Comparison of ENCODE assay signal across 8 cellular contexts in the genomic region with DNA sequence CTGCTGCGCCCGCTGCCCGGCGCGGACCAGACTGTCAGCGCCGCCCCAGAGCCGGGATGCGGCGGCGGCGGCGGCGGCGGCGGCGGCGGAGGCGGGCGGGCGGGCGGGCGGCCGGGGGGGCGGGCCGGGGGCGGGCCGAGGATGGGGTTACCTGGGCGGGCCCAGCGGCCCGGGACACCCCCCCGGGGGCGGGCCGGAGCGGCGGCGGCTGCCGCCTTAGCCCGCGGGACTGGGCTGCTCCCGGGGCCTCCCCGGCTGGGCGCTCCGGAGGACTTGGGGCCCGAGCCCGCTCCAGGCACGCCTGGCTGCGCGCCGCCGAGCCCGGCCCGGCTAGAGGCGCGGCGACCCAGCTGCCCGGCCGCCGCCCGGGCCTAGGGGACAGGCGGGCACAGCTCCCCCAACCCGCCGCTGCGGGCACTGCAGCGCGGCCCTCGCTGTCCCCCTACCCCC. TPM values are rescaled to one million over a fixed set of nuclear protein-coding genes. Genes with fewer than 3 reads are reported as not detected.
DNase-seq lines count a peak whose midpoint lies in the region; ATAC-seq, FAIRE-seq and TF ChIP-seq lines count a peak whose summit lies in the region.

Gene WNT4 (minus strand): TSS at position 33 of the 450 bp plus-strand sequence. CDS start 175 bp downstream, outside the sequence.

- WGBS in H9 (ENCODE audit: extremely low coverage, insufficient read length, low lambda C conversion rate): no CpG with 5 or more reads among the region's 67 CpGs
- WGBS in esophagus, 2 donors: 0 to 1% methylated on average over 34 to 67 of the region's 67 CpGs

- TF ChIP-seq CTCF in H9 (conservative IDR thresholded peaks at IDR 0.05) (peak; percentile 49; the same call in 2 of the 3 replicates), VCaP (conservative IDR thresholded peaks at IDR 0.05) (peak; percentile 59), D721Med (IDR thresholded peaks at IDR 0.05; ENCODE audit: insufficient read depth, missing control alignments) (no peak)

- H3K9me3 ChIP-seq in H9 (ENCODE audit: control insufficient read depth, low read depth, low read length) (no peaks in the 10 kb centered on the region), esophagus (ENCODE audit: control insufficient read depth in 2 of 2, insufficient read depth in 1 of 2, low read depth in 1 of 2, low read length in 1 of 2) (no peaks in the 10 kb centered on the region)

- no peaks in the 10 kb centered on the region for H3K79me2 ChIP-seq in H9 (ENCODE audit: insufficient read depth, low read length)

- peak within 1 kb of the TSS; percentile 54 for H3K4me2 ChIP-seq in H9 (ENCODE audit: insufficient read depth, insufficient read length, low read length)

- no peak within 1 kb of the TSS for H2BK15ac ChIP-seq in H9 (ENCODE audit: low read depth, low read length)

- H3K23ac ChIP-seq in H9 (ENCODE audit: insufficient read length, low read depth, low read length): no peak within 1 kb of the TSS

- no peak within 1 kb of the TSS for H4K91ac ChIP-seq in H9 (ENCODE audit: insufficient read length, low read depth, low read length)

- H3K27ac ChIP-seq in H9 (ENCODE audit: insufficient read length, low read depth, low read length) (no peak within 1 kb of the TSS), VCaP (peak within 1 kb of the TSS; percentile 73), esophagus (ENCODE audit: low read depth in 2 of 2, low read length in 1 of 2) (peak within 1 kb of the TSS; percentile 72 to 92)

- peaks cover 11% of the 10 kb centered on the region for H3K23me2 ChIP-seq in H9 (ENCODE audit: insufficient read length, low read depth, low read length, poor library complexity, severe bottlenecking)

- no peaks in the 10 kb centered on the region; the same call in 1 of the 2 replicates for H3K4me1 ChIP-seq in H9 (ENCODE audit: insufficient read depth, low read length)
- peaks cover 5 to 31% of the 10 kb centered on the region in 2 donors for H3K4me1 ChIP-seq in esophagus (ENCODE audit: control insufficient read depth in 2 of 2, insufficient read depth in 2 of 2, low read length in 1 of 2)

- no peak for ATAC-seq in GM18519 (IDR thresholded peaks at IDR 0.05; ENCODE audit: low FRiP score, unreplicated experiment)

- no peak within 1 kb of the TSS for H3K18ac ChIP-seq in H9 (ENCODE audit: insufficient read length, low read depth, low read length)

- H3K9ac ChIP-seq in H9 (ENCODE audit: extremely low read depth, insufficient read length, low read length): no peak within 1 kb of the TSS

- H3K56ac ChIP-seq in H9 (ENCODE audit: insufficient read length, low read depth, low read length): no peak within 1 kb of the TSS

- no peak within 1 kb of the TSS; the same call in 1 of the 2 replicates for H3K14ac ChIP-seq in H9 (ENCODE audit: insufficient read depth, low read length)

- H4K20me1 ChIP-seq in H9 (ENCODE audit: control insufficient read depth, insufficient read depth, insufficient read length): no peaks in the 10 kb centered on the region

- no peak within 1 kb of the TSS for H2BK5ac ChIP-seq in H9 (ENCODE audit: insufficient read length, low read length)

- H3K4ac ChIP-seq in H9 (ENCODE audit: low read depth, low read length): no peak within 1 kb of the TSS

- no peak within 1 kb of the TSS for H4K8ac ChIP-seq in H9 (replicated peaks; ENCODE audit: insufficient read length, low read depth, low read length)

- H3K27me3 Mint-ChIP-seq in H9 (ENCODE audit: low read depth): peaks cover 62% of the 10 kb centered on the region

- H3K9me3 Mint-ChIP-seq in H9: no peaks in the 10 kb centered on the region

- DNase-seq in COLO668 (lab: John Stamatoyannopoulos, UW; ENCODE audit: unreplicated experiment) (peak; percentile 90), H9 (peak; percentile 62), myocyte (ENCODE audit: low read depth) (peak; percentile 57), NCI-H1694 (lab: John Stamatoyannopoulos, UW) (no peak), D721Med (ENCODE audit: insufficient read length, low spot score) (no peak)

- H3K4me1 Mint-ChIP-seq in H9: peaks cover 27 to 29% of the 10 kb centered on the region in 2 experiments

- no peaks in the 10 kb centered on the region for H3K36me3 Mint-ChIP-seq in H9 (ENCODE audit: insufficient read depth in 1 of 3, low read depth in 3 of 3)

- H2AFZ ChIP-seq in H9 (ENCODE audit: low read length): no peak within 1 kb of the TSS

- peaks cover 12% of the 10 kb centered on the region; the same call in 1 of the 2 replicates for H3K27me3 ChIP-seq in H9 (ENCODE audit: insufficient read depth, low read length)
- peaks cover 0 to 3% of the 10 kb centered on the region in 2 donors for H3K27me3 ChIP-seq in esophagus (ENCODE audit: control insufficient read depth in 1 of 2, insufficient read depth in 2 of 2, low read length in 2 of 2)

- H2BK20ac ChIP-seq in H9 (ENCODE audit: low read depth, low read length, poor library complexity, severe bottlenecking): no peak within 1 kb of the TSS

- no peak within 1 kb of the TSS for H3T11ph ChIP-seq in H9 (ENCODE audit: low read length)

- no peak within 1 kb of the TSS for H2AK5ac ChIP-seq in H9 (ENCODE audit: insufficient read length, low read length)

- H2BK12ac ChIP-seq in H9 (ENCODE audit: insufficient read length, low read depth, low read length): no peak within 1 kb of the TSS

- no peak within 1 kb of the TSS for H3K27ac Mint-ChIP-seq in H9

- no peaks in the 10 kb centered on the region for H3K79me1 ChIP-seq in H9 (ENCODE audit: insufficient read depth, low read depth, low read length, poor library complexity, severe bottlenecking)

- peaks cover 0 to 2% of the 10 kb centered on the region in 2 donors for H3K36me3 ChIP-seq in esophagus (ENCODE audit: control insufficient read depth in 2 of 2, insufficient read depth in 2 of 2, low read length in 1 of 2)

- no peak within 1 kb of the TSS for H4K5ac ChIP-seq in H9 (ENCODE audit: insufficient read length, low read depth, low read length)

- FAIRE-seq in D721Med (lab: Jason Lieb, UNC): no peak

- H3K4me3 Mint-ChIP-seq in H9: peak within 1 kb of the TSS; percentile 67 to 81

- no peak within 1 kb of the TSS for H2BK120ac ChIP-seq in H9 (ENCODE audit: low read depth, low read length, poor library complexity, severe bottlenecking)

- peak within 1 kb of the TSS; percentile 53 to 69 for H3K4me3 ChIP-seq in esophagus (ENCODE audit: low read depth in 1 of 2, low read length in 2 of 2)

RNA-seq across cellular contexts. Expression of gene WNT4, which starts in this region (rescaled TPM):
- total RNA-seq in H9 (2021) (0.72 and 1.4 TPM in 2 replicates), myocyte (2.8 and 6.7 TPM in 2 replicates)
- 10 to 100 TPM in 1 of 2 donors, 1 to 10 TPM in 1; 9.4 to 15.6 TPM for polyA plus RNA-seq in esophagus
- 1.0 TPM for polyA plus RNA-seq in myocyte (2012)

Comparison
In these comparisons a context has a peak if more than half of its experiments do, and no peak if none do; other contexts are left out.
1. DNase-seq: peak in COLO668 (single experiment), H9 (single experiment) and myocyte (single experiment); none in NCI-H1694 (single experiment) and D721Med (single experiment).